In the genomic region with DNA sequence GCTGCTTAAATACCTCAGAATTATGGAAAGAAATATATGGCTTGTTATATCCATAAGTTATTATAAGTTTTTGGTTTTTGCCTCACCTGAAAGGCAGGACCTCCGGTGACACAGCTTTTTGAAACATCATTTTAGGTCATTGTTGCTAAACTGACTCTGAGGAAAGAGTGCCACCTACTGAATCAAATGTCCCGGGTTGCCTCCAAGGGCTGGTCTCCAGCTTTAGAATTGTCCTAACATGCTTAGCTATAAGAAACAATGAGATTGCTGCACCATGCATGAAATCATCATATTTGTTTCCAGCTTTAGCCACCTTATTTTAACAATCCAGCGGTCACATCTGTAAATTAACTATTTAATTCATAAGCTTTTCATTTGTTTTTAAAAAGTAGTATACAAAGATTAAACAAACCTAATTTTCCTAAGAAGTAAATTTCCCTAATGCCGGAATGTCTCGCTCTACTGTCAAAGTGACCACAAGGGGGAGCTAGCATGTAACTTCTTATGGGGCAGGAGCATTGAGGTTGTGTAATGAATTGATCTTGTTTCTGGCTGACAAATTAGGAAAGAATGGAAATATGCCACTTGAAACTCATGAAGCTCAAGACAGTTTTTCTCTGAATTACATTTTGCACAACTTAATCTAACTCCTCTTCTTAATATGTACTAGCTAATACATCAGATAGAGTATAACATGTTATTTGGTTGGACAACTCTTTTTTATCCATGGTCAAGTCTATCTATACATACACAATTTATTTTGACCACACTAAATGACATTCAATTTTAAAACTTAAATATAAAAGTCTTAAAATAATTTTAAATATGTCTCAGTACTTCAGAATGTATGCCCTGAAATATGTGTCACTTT, we compare ENCODE assay signal across 9 cellular contexts. TPM values are rescaled to one million over a fixed set of nuclear protein-coding genes. Genes with fewer than 3 reads are reported as not detected.
DNase-seq lines count a peak whose midpoint lies in the region; ATAC-seq and TF ChIP-seq lines count a peak whose summit lies in the region.
"Had no signal": no experiment of that assay in that cellular context is flagged by ENCODE, and none has a peak within 500 bp of the region (broad histone marks: within the 10 kb centered on the region; RNA-seq: fewer than 3 reads in every experiment).

No MANE protein-coding gene starts in this region.

- DNase-seq in Caco-2 (peak; percentile 47 to 73), LoVo (ENCODE audit: low spot score) (peak; percentile 48), SIG-M5 treated with dmso at 0.1 percent for 504 hours (lab: John Stamatoyannopoulos, UW; ENCODE audit: unreplicated experiment) (peak; percentile 81), fibroblast of lung (ENCODE audit: low read depth in 2 of 2) (peak; percentile 58 to 78), trophoblast cell (peak; percentile 9 to 78)
- DNase-seq in effector memory CD8-positive, alpha-beta T cell = no peak
- DNase-seq: naive B cell had no signal

- H4K91ac ChIP-seq in trophoblast cell (ENCODE audit: low read depth, low read length) = no peak overlapping the region

- no peaks in the 10 kb centered on the region for H3K79me1 ChIP-seq in trophoblast cell (ENCODE audit: low read length)

- H3K4ac ChIP-seq in trophoblast cell (ENCODE audit: low read depth, low read length) = no peak overlapping the region

- H3K27ac Mint-ChIP-seq in Caco-2 (ENCODE audit: unreplicated experiment) = no peak overlapping the region
- H3K27ac Mint-ChIP-seq in effector memory CD8-positive, alpha-beta T cell = no peak overlapping the region
- H3K27ac Mint-ChIP-seq: naive B cell had no signal

- no peaks in the 10 kb centered on the region for H3K9me3 Mint-ChIP-seq in Caco-2 (ENCODE audit: unreplicated experiment)
- H3K9me3 Mint-ChIP-seq in effector memory CD8-positive, alpha-beta T cell = peaks cover 0 to 2% of the 10 kb centered on the region in 2 donors

- H3K14ac ChIP-seq in trophoblast cell (ENCODE audit: low read length) = no peak overlapping the region

- H4K12ac ChIP-seq in trophoblast cell (ENCODE audit: low read depth, low read length) = no peak overlapping the region

- H4K8ac ChIP-seq in trophoblast cell (ENCODE audit: low read depth, low read length) = no peak overlapping the region

- H3K27me3 ChIP-seq in Caco-2 (replicated peaks; ENCODE audit: control insufficient read depth, insufficient read depth, low read length) = no peaks in the 10 kb centered on the region
- H3K27me3 ChIP-seq in fibroblast of lung (ENCODE audit: control insufficient read depth, insufficient read depth, low read length) = no peaks in the 10 kb centered on the region
- no peaks in the 10 kb centered on the region for H3K27me3 ChIP-seq in trophoblast cell (ENCODE audit: insufficient read depth, low read length)

- H3K23ac ChIP-seq in trophoblast cell (ENCODE audit: low read length) = no peak overlapping the region

- H3K4me1 ChIP-seq in Caco-2 (no peaks in the 10 kb centered on the region), fibroblast of lung (ENCODE audit: control insufficient read depth, extremely low read depth, insufficient read depth, low read length) (no peaks in the 10 kb centered on the region), trophoblast cell (ENCODE audit: control insufficient read depth in 1 of 2, insufficient read depth in 2 of 2, low read length in 2 of 2) (peaks cover 3 to 4% of the 10 kb centered on the region in 2 experiments)

- H4K20me1 ChIP-seq in fibroblast of lung (ENCODE audit: control insufficient read depth, extremely low read depth, insufficient read depth, low read length) = no peaks in the 10 kb centered on the region

- H3K36me3 ChIP-seq in Caco-2 (ENCODE audit: control insufficient read depth, insufficient read depth, low read length) = no peaks in the 10 kb centered on the region
- no peaks in the 10 kb centered on the region for H3K36me3 ChIP-seq in fibroblast of lung (ENCODE audit: control insufficient read depth, insufficient read depth, low read length)
- no peaks in the 10 kb centered on the region for H3K36me3 ChIP-seq in trophoblast cell (ENCODE audit: control insufficient read depth in 1 of 2, insufficient read depth in 2 of 2, low read length in 2 of 2)

- intact Hi-C loops in Caco-2 (cut with micrococcal nuclease; ENCODE audit: unreplicated experiment) = loop anchor here (1.0 to 5.0 kb wide), 3 partner anchors 42 to 233 kb away; no protein-coding TSS in a partner anchor

- no peak overlapping the region for H3K4me3 ChIP-seq in Caco-2 (ENCODE audit: low read depth, low read length)
- no peak overlapping the region for H3K4me3 ChIP-seq in fibroblast of lung (replicated peaks in 1 of 4; ENCODE audit: control extremely low read depth in 1 of 4, insufficient read depth in 1 of 4, low read depth in 3 of 4, low read length in 4 of 4)
- H3K4me3 ChIP-seq in trophoblast cell (ENCODE audit: low read depth, low read length) = no peak overlapping the region

- H3K36me3 Mint-ChIP-seq in Caco-2 (ENCODE audit: insufficient read depth, unreplicated experiment) = no peaks in the 10 kb centered on the region
- no peaks in the 10 kb centered on the region for H3K36me3 Mint-ChIP-seq in effector memory CD8-positive, alpha-beta T cell (ENCODE audit: insufficient read depth)
- H3K36me3 Mint-ChIP-seq: naive B cell had no signal

- no peak overlapping the region for H3K18ac ChIP-seq in trophoblast cell (ENCODE audit: low read length)

- BruUV-seq in Caco-2 (replicated peaks; lab: Mats Ljungman, UMichigan) = no TSS peak

- POLR2A ChIA-PET in Caco-2 (lab: Charles Lee) = no interaction called here

- no peak overlapping the region for H2BK12ac ChIP-seq in trophoblast cell (ENCODE audit: low read length)

- peaks cover 10% of the 10 kb centered on the region for H3K27me3 Mint-ChIP-seq in Caco-2 (ENCODE audit: insufficient read depth, unreplicated experiment)
- peaks cover 10 to 17% of the 10 kb centered on the region in 2 donors for H3K27me3 Mint-ChIP-seq in effector memory CD8-positive, alpha-beta T cell

- no peak overlapping the region for H3K27ac ChIP-seq in fibroblast of lung (ENCODE audit: insufficient read depth, low read length)
- H3K27ac ChIP-seq in trophoblast cell (ENCODE audit: low read depth, low read length) = no peak overlapping the region

- CTCF ChIA-PET in Caco-2 (lab: Charles Lee) = interaction anchor here (0.9 to 2.3 kb wide), 9 partner anchors 20 to 93 kb away, joined by 3 to 30 read pairs (median 5); no protein-coding TSS in a partner anchor

- no peaks in the 10 kb centered on the region for H3K4me1 Mint-ChIP-seq in Caco-2 (ENCODE audit: low read depth, unreplicated experiment)
- H3K4me1 Mint-ChIP-seq in effector memory CD8-positive, alpha-beta T cell (ENCODE audit: low read depth in 2 of 2) = peaks cover under 1 to 1% of the 10 kb centered on the region in 2 donors

- no peaks in the 10 kb centered on the region for H3K9me3 ChIP-seq in Caco-2
- no peaks in the 10 kb centered on the region for H3K9me3 ChIP-seq in fibroblast of lung (ENCODE audit: control insufficient read depth, insufficient read depth, low read depth, low read length)
- no peaks in the 10 kb centered on the region for H3K9me3 ChIP-seq in trophoblast cell (ENCODE audit: insufficient read depth, low read depth, low read length)

- H2AFZ ChIP-seq in fibroblast of lung (ENCODE audit: low read length) = no peak overlapping the region
- H2AFZ ChIP-seq in trophoblast cell (ENCODE audit: insufficient read depth, low read length, poor library complexity) = no peak overlapping the region

- no CpG with 5 or more reads among the region's 5 CpGs for WGBS in trophoblast cell (ENCODE audit: extremely low coverage, insufficient coverage, insufficient read length)

- H2AK5ac ChIP-seq in trophoblast cell (ENCODE audit: low read length) = no peak overlapping the region

- no peak overlapping the region for H3K4me3 Mint-ChIP-seq in Caco-2 (ENCODE audit: unreplicated experiment)
- no peak overlapping the region for H3K4me3 Mint-ChIP-seq in effector memory CD8-positive, alpha-beta T cell
- H3K4me3 Mint-ChIP-seq: naive B cell had no signal

- H3K4me2 ChIP-seq in fibroblast of lung (ENCODE audit: extremely low read depth, insufficient read depth, low read length) = no peak overlapping the region
- peak overlapping the region; percentile 12 for H3K4me2 ChIP-seq in trophoblast cell (ENCODE audit: low read length)

- TF ChIP-seq CTCF in Caco-2 (IDR thresholded peaks at IDR 0.05; ENCODE audit: insufficient read depth in 1 of 2, low read depth in 1 of 2, low read length in 1 of 2, severe bottlenecking in 1 of 2, unreplicated experiment in 1 of 2) = peak; percentile 70 to 87
- peak; percentile 70 to 85 for TF ChIP-seq CTCF in fibroblast of lung (conservative IDR thresholded peaks at IDR 0.05 in 1 of 2, IDR thresholded peaks at IDR 0.05 in 1 of 2; ENCODE audit: low read depth in 1 of 2, low read length in 2 of 2)

- no peak overlapping the region for H2BK120ac ChIP-seq in trophoblast cell (ENCODE audit: insufficient read depth, low read length, poor library complexity)

- no peak overlapping the region for H2BK5ac ChIP-seq in trophoblast cell (ENCODE audit: low read depth, low read length, poor library complexity)

- peak; percentile 68 for ATAC-seq in GM21390 (IDR thresholded peaks at IDR 0.05; ENCODE audit: unreplicated experiment)
- ATAC-seq in GM18498 (IDR thresholded peaks at IDR 0.05; ENCODE audit: unreplicated experiment) = no peak
- no peak for ATAC-seq in effector memory CD8-positive, alpha-beta T cell (replicated peaks)

- H3K79me2 ChIP-seq in fibroblast of lung (ENCODE audit: control insufficient read depth, insufficient read depth, low read length) = no peaks in the 10 kb centered on the region
- no peaks in the 10 kb centered on the region for H3K79me2 ChIP-seq in trophoblast cell (ENCODE audit: control insufficient read depth, insufficient read depth, low read length, poor library complexity)

- H3K9ac ChIP-seq in fibroblast of lung (ENCODE audit: insufficient read depth, low read length) (no peak overlapping the region), trophoblast cell (ENCODE audit: low read length) (no peak overlapping the region)

RNA-seq across cellular contexts. Expression of gene PCDH17, which starts 6.7 kb away (rescaled TPM):
- total RNA-seq in Caco-2 (2022) (not detected in 2 replicates), fibroblast of lung (under 0.01 and 0.17 TPM in 2 replicates)
- 0.01 and 0.07 TPM in 2 replicates for polyA plus RNA-seq in fibroblast of lung
- 0.08 TPM in 1 of 2 replicates, not detected in the other for polyA plus RNA-seq in fibroblast of lung (2012)
- 1.2 TPM in 1 of 2 replicates, not detected in the other for polyA minus RNA-seq in fibroblast of lung (ENCODE audit: low replicate concordance)
- polyA plus RNA-seq in trophoblast cell (2013) = 0.93 TPM in 2 replicates

Comparison
In these comparisons a context has a peak if more than half of its experiments do, and no peak if none do; other contexts are left out.
1. DNase-seq: peak in Caco-2 (2 of 2), LoVo (single experiment), SIG-M5 treated with dmso at 0.1 percent for 504 hours (single experiment), fibroblast of lung (2 of 2) and trophoblast cell (2 of 2); none in effector memory CD8-positive, alpha-beta T cell (0 of 3).